ENCODE assay signal across 20 cellular contexts in genomic region chr3:189786479-189787064, GRCh38.
DNase-seq lines count a peak whose midpoint lies in the region; TF ChIP-seq lines count a peak whose summit lies in the region.
"Had no signal": no experiment of that assay in that cellular context is flagged by ENCODE, and none has a peak within 500 bp of the region (broad histone marks: within the 10 kb centered on the region; RNA-seq: fewer than 3 reads in every experiment).

No MANE protein-coding gene starts in this region.

- H3K27me3 ChIP-seq in DOHH2 (ENCODE audit: control insufficient read depth, low read length) (no peaks in the 10 kb centered on the region), KMS-11 (ENCODE audit: insufficient read depth, low read depth) (no peaks in the 10 kb centered on the region), breast epithelium (no peaks in the 10 kb centered on the region)
- H3K27me3 ChIP-seq: BE2C, SJSA1, spleen had no signal

- no peaks in the 10 kb centered on the region for H3K9me2 ChIP-seq in DOHH2 (replicated peaks; ENCODE audit: control insufficient read depth, low read length)

- H3K9me3 Mint-ChIP-seq in mesothelial cell of epicardium: no peaks in the 10 kb centered on the region
- H3K9me3 Mint-ChIP-seq: brain; T-helper 2 cell treated with Interferon-gamma antibody and Interleukin-4, amounts not matched to agents 5 μg/mL and 100 μg/mL, for 36 hours had no signal

- H3K27ac ChIP-seq in DOHH2 (ENCODE audit: low read depth, low read length) (no peak overlapping the region), KMS-11 (no peak overlapping the region), breast epithelium (peak overlapping the region; percentile 30 to 49)
- H3K27ac ChIP-seq: SJSA1, spleen had no signal

- H3K4me3 ChIP-seq in DOHH2 (ENCODE audit: low read length) (no peak overlapping the region), KMS-11 (IDR thresholded peaks at IDR 0.05; ENCODE audit: insufficient read depth, low read depth, low read length) (no peak overlapping the region), breast epithelium (no peak overlapping the region)
- H3K4me3 ChIP-seq: SJSA1, spleen had no signal

- H3K9ac ChIP-seq in KMS-11: no peak overlapping the region

- no peaks in the 10 kb centered on the region for H3K36me3 Mint-ChIP-seq in mesothelial cell of epicardium
- H3K36me3 Mint-ChIP-seq: brain had no signal

- H3K36me3 ChIP-seq in DOHH2 (ENCODE audit: control insufficient read depth, low read length) (no peaks in the 10 kb centered on the region), KMS-11 (ENCODE audit: insufficient read depth) (no peaks in the 10 kb centered on the region), breast epithelium (no peaks in the 10 kb centered on the region)
- H3K36me3 ChIP-seq: BE2C, SJSA1, spleen had no signal

- H4K20me1 ChIP-seq in DOHH2 (ENCODE audit: control insufficient read depth, insufficient read depth, low read depth, low read length) (no peaks in the 10 kb centered on the region), KMS-11 (ENCODE audit: insufficient read depth) (no peaks in the 10 kb centered on the region)

- intact Hi-C loops in breast epithelium (cut with DNase I; ENCODE audit: low total_unique reads): no loop called here

- TF ChIP-seq CTCF in DOHH2 (IDR thresholded peaks at IDR 0.05; ENCODE audit: low read depth, low read length, poor library complexity, severe bottlenecking): peak; percentile 40
- TF ChIP-seq CTCF in KMS-11 (conservative IDR thresholded peaks at IDR 0.05; ENCODE audit: low read depth, low read length): peak; percentile 30; the same call in 1 of the 2 replicates
- TF ChIP-seq CTCF in breast epithelium (IDR thresholded peaks at IDR 0.05): peak in 1 of 3 donors; percentile 29
- peak; percentile 74 for TF ChIP-seq CTCF in mesothelial cell of epicardium (IDR thresholded peaks at IDR 0.05; ENCODE audit: unreplicated experiment)

- H3K27me3 Mint-ChIP-seq in mesothelial cell of epicardium (ENCODE audit: low read depth): no peaks in the 10 kb centered on the region

- H3K27ac Mint-ChIP-seq in mesothelial cell of epicardium: no peak overlapping the region
- H3K27ac Mint-ChIP-seq: brain; T-helper 2 cell treated with Interferon-gamma antibody and Interleukin-4, amounts not matched to agents 5 μg/mL and 100 μg/mL, for 36 hours had no signal

- H3K4me2 ChIP-seq in DOHH2 (ENCODE audit: low read length): no peak overlapping the region
- no peak overlapping the region for H3K4me2 ChIP-seq in KMS-11

- no peaks in the 10 kb centered on the region for H3F3A ChIP-seq in DOHH2 (ENCODE audit: control insufficient read depth, insufficient read depth)

- no peak for TF ChIP-seq POLR2A in breast epithelium (IDR thresholded peaks at IDR 0.05)

- no peaks in the 10 kb centered on the region for H3K79me2 ChIP-seq in DOHH2 (ENCODE audit: control insufficient read depth, low read length)
- no peaks in the 10 kb centered on the region for H3K79me2 ChIP-seq in KMS-11 (ENCODE audit: insufficient read depth, low read depth)

- peaks cover 39% of the 10 kb centered on the region for H3K4me1 Mint-ChIP-seq in mesothelial cell of epicardium
- H3K4me1 Mint-ChIP-seq: brain had no signal

- DNase-seq in breast epithelium (ENCODE audit: low spot score in 2 of 2) (no peak), mesothelial cell of epicardium (ENCODE audit: low spot score in 2 of 2, unreplicated experiment in 2 of 2) (no peak), SW480 (ENCODE audit: low spot score) (no peak), SHP77 (lab: John Stamatoyannopoulos, UW) (no peak), NCI-H1048 (lab: John Stamatoyannopoulos, UW) (no peak), foreskin melanocyte (no peak)
- DNase-seq: activated CD4-positive, CD25-positive, alpha-beta regulatory T cell; activated naive CD4-positive, alpha-beta T cell treated with anti-CD3 and anti-CD28 coated beads, Interleukin-2, amount 50 U/mL, for 16 hours; activated T-cell treated with anti-CD3 and anti-CD28 coated beads, Interleukin-2, amount 50 U/mL, for 48 hours; BE2C; NCI-H1436; NCI-H2171; NCI-H526; spleen; stimulated activated CD4-positive, alpha-beta T cell treated with anti-CD3 and anti-CD28 coated beads, Interleukin-4, amount 100 ng/mL, for 4 hours had no signal

- H3K4me1 ChIP-seq in DOHH2 (ENCODE audit: control insufficient read depth, low read length): no peaks in the 10 kb centered on the region
- H3K4me1 ChIP-seq in KMS-11 (ENCODE audit: low read depth, poor library complexity, severe bottlenecking): no peaks in the 10 kb centered on the region
- H3K4me1 ChIP-seq in breast epithelium: no peaks in the 10 kb centered on the region
- H3K4me1 ChIP-seq: BE2C, spleen had no signal

- no peak overlapping the region for H2AFZ ChIP-seq in KMS-11 (ENCODE audit: low read depth)

- H3K4me3 Mint-ChIP-seq in mesothelial cell of epicardium: no peak overlapping the region
- H3K4me3 Mint-ChIP-seq: brain; T-helper 2 cell treated with Interferon-gamma antibody and Interleukin-4, amounts not matched to agents 5 μg/mL and 100 μg/mL, for 36 hours had no signal

- no peaks in the 10 kb centered on the region for H3K9me3 ChIP-seq in DOHH2 (ENCODE audit: control insufficient read depth, insufficient read depth, low read length)
- no peaks in the 10 kb centered on the region for H3K9me3 ChIP-seq in breast epithelium
- H3K9me3 ChIP-seq: BE2C, SJSA1, spleen had no signal

Comparison
In these comparisons a context has a peak if more than half of its experiments do, and no peak if none do; other contexts are left out.
1. H3K27ac ChIP-seq: peak in breast epithelium (2 of 2); none in DOHH2 (single experiment) and KMS-11 (single experiment).